Comparison of ENCODE assay signal across 11 cellular contexts in the genomic region with DNA sequence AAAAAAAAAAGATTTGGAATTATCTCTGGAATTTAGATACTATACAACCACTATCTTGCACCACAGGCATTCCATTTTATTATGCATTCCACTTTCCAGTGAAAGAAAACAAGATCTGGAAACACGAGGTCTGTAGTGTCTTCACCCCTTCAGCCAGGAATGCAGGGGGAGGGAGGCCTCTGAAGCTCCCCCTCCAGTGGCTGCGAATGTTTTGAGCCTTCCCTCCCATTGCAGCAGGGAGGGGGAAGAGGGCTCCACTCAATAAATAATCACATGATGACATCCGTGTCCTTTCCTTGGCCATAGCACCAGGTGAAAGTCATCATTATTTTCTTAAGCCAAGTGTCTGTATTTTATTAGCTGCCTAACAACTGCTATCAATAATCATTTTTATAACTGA. TPM values are rescaled to one million over a fixed set of nuclear protein-coding genes. Genes with fewer than 3 reads are reported as not detected.
DNase-seq lines count a peak whose midpoint lies in the region; ATAC-seq and TF ChIP-seq lines count a peak whose summit lies in the region.
"Had no signal": no experiment of that assay in that cellular context is flagged by ENCODE, and none has a peak within 500 bp of the region (broad histone marks: within the 10 kb centered on the region; RNA-seq: fewer than 3 reads in every experiment).

No MANE protein-coding gene starts in this region.

- H3K4me2 ChIP-seq in HCT116 (ENCODE audit: low read length) = no peak overlapping the region

- H3K9me2 ChIP-seq in HCT116 (ENCODE audit: insufficient read depth) = no peaks in the 10 kb centered on the region

- no peaks in the 10 kb centered on the region for H3K27me3 Mint-ChIP-seq in chondrocyte (ENCODE audit: low read depth)
- H3K27me3 Mint-ChIP-seq in stimulated activated naive CD8-positive, alpha-beta T cell treated with anti-CD3 and anti-CD28 coated beads, Interleukin-15, amount 100 ng/mL, for 72 hours = no peaks in the 10 kb centered on the region
- H3K27me3 Mint-ChIP-seq: activated naive CD8-positive, alpha-beta T cell treated with anti-CD3 and anti-CD28 coated beads, Interleukin-2, amount 50 U/mL, for 24 hours had no signal

- H3K4me3 ChIP-seq in HCT116 (replicated peaks in 1 of 2; ENCODE audit: low read depth in 1 of 2, low read length in 2 of 2) = no peak overlapping the region
- no peak overlapping the region for H3K4me3 ChIP-seq in subcutaneous abdominal adipose tissue (ENCODE audit: low read depth in 1 of 5, low read length in 5 of 5)

- H3K4me1 Mint-ChIP-seq in chondrocyte (ENCODE audit: low read depth) = peaks cover 40% of the 10 kb centered on the region
- H3K4me1 Mint-ChIP-seq in stimulated activated naive CD8-positive, alpha-beta T cell treated with anti-CD3 and anti-CD28 coated beads, Interleukin-15, amount 100 ng/mL, for 72 hours = no peaks in the 10 kb centered on the region
- H3K4me1 Mint-ChIP-seq: activated naive CD8-positive, alpha-beta T cell treated with anti-CD3 and anti-CD28 coated beads, Interleukin-2, amount 50 U/mL, for 24 hours had no signal

- TF ChIP-seq POLR2A in HCT116 (IDR thresholded peaks at IDR 0.05; ENCODE audit: borderline replicate concordance, extremely low read depth, insufficient read depth, insufficient read length) = no peak

- no peak for TF ChIP-seq RAD21 in HCT116 (IDR thresholded peaks at IDR 0.05; ENCODE audit: low read depth)

- H3K79me2 ChIP-seq in HCT116 (ENCODE audit: insufficient read depth, low read length) = no peaks in the 10 kb centered on the region

- H3K27ac Mint-ChIP-seq in chondrocyte (ENCODE audit: unreplicated experiment) = peak overlapping the region; percentile 67
- H3K27ac Mint-ChIP-seq in stimulated activated naive CD8-positive, alpha-beta T cell treated with anti-CD3 and anti-CD28 coated beads, Interleukin-15, amount 100 ng/mL, for 72 hours = no peak overlapping the region
- H3K27ac Mint-ChIP-seq: activated naive CD8-positive, alpha-beta T cell treated with anti-CD3 and anti-CD28 coated beads, Interleukin-2, amount 50 U/mL, for 24 hours had no signal

- H3K4me1 ChIP-seq in HCT116 (ENCODE audit: control insufficient read depth in 1 of 2, insufficient read depth in 2 of 2, low read length in 2 of 2) (peaks cover 6 to 14% of the 10 kb centered on the region in 2 experiments), subcutaneous abdominal adipose tissue (ENCODE audit: control insufficient read depth in 5 of 5, insufficient read depth in 5 of 5, low read length in 5 of 5) (peaks cover 7 to 39% (median 35%) of the 10 kb centered on the region in 5 donors)

- H2AFZ ChIP-seq in HCT116 (ENCODE audit: low read depth, low read length, poor library complexity, severe bottlenecking) = no peak overlapping the region

- RAD21 ChIA-PET in HCT116 (lab: Charles Lee; ENCODE audit: low non-redundant PET in 1 of 2, low total read pairs in 2 of 2, uncharacterized antibody in 2 of 2, unreplicated experiment in 2 of 2) = no interaction called here

- POLR2A ChIA-PET in HCT116 (lab: Charles Lee) = no interaction called here

- no TSS peak for BruUV-seq in HCT116 (replicated peaks; lab: Mats Ljungman, UMichigan)

- no peak overlapping the region for H3K9ac ChIP-seq in HCT116 (ENCODE audit: low read length)
- H3K9ac ChIP-seq in subcutaneous abdominal adipose tissue (ENCODE audit: low read length in 5 of 5) = no peak overlapping the region

- H3K36me3 ChIP-seq in HCT116 (ENCODE audit: control insufficient read depth in 1 of 2, insufficient read depth in 2 of 2, low read length in 2 of 2) = no peaks in the 10 kb centered on the region
- no peaks in the 10 kb centered on the region for H3K36me3 ChIP-seq in subcutaneous abdominal adipose tissue (ENCODE audit: control insufficient read depth in 5 of 5, insufficient read depth in 5 of 5, low read length in 5 of 5)

- ATAC-seq in HCT116 = peak; percentile 34; the same call in 1 of the 2 replicates
- no peak for ATAC-seq in HG03139 (IDR thresholded peaks at IDR 0.05; ENCODE audit: unreplicated experiment)
- no peak for ATAC-seq in stimulated activated naive CD8-positive, alpha-beta T cell treated with anti-CD3 and anti-CD28 coated beads, Interleukin-15, amount 100 ng/mL, for 72 hours
- ATAC-seq: activated naive CD8-positive, alpha-beta T cell treated with anti-CD3 and anti-CD28 coated beads, Interleukin-2, amount 50 U/mL, for 24 hours had no signal

- H3K27ac ChIP-seq in HCT116 (ENCODE audit: low read depth, low read length) (no peak overlapping the region), subcutaneous abdominal adipose tissue (ENCODE audit: low read depth, low read length) (peak overlapping the region; percentile 54)
- H3K27ac ChIP-seq: epithelial cell of prostate had no signal

- H3K4me3 Mint-ChIP-seq in chondrocyte (ENCODE audit: unreplicated experiment) = no peak overlapping the region
- no peak overlapping the region for H3K4me3 Mint-ChIP-seq in stimulated activated naive CD8-positive, alpha-beta T cell treated with anti-CD3 and anti-CD28 coated beads, Interleukin-15, amount 100 ng/mL, for 72 hours
- H3K4me3 Mint-ChIP-seq: activated naive CD8-positive, alpha-beta T cell treated with anti-CD3 and anti-CD28 coated beads, Interleukin-2, amount 50 U/mL, for 24 hours had no signal

- H4K20me1 ChIP-seq in HCT116 (ENCODE audit: insufficient read depth) = no peaks in the 10 kb centered on the region

- H3K9me3 Mint-ChIP-seq in chondrocyte (ENCODE audit: low read depth) = peaks cover 16% of the 10 kb centered on the region
- H3K9me3 Mint-ChIP-seq in stimulated activated naive CD8-positive, alpha-beta T cell treated with anti-CD3 and anti-CD28 coated beads, Interleukin-15, amount 100 ng/mL, for 72 hours = peaks cover 0 to 9% of the 10 kb centered on the region in 2 donors

- TF ChIP-seq CTCF in HCT116 (IDR thresholded peaks at IDR 0.05 in 2 of 3, conservative IDR thresholded peaks at IDR 0.05 in 1 of 3; ENCODE audit: borderline replicate concordance in 1 of 3, insufficient read depth in 1 of 3, low read depth in 2 of 3, low read length in 2 of 3) (no peak), chondrocyte (IDR thresholded peaks at IDR 0.05) (peak; percentile 21)

- DNase-seq in HCT116 (ENCODE audit: low read depth, low spot score) (no peak), chondrocyte (ENCODE audit: low spot score) (no peak), islet precursor cell (peak; percentile 77), mucosa of gallbladder (ENCODE audit: low spot score) (no peak), HuH-7.5 (ENCODE audit: low spot score) (no peak)
- DNase-seq in stimulated activated naive CD8-positive, alpha-beta T cell treated with anti-CD3 and anti-CD28 coated beads, Interleukin-15, amount 100 ng/mL, for 72 hours = no peak
- DNase-seq: activated CD8-positive, alpha-beta memory T cell treated with anti-CD3 and anti-CD28 coated beads for 24 hours; activated naive CD8-positive, alpha-beta T cell treated with anti-CD3 and anti-CD28 coated beads, Interleukin-2, amount 50 U/mL, for 24 hours had no signal

- H3K27me3 ChIP-seq in HCT116 (ENCODE audit: insufficient read depth, low read length) (no peaks in the 10 kb centered on the region), subcutaneous abdominal adipose tissue (ENCODE audit: control insufficient read depth in 5 of 5, insufficient read depth in 4 of 5, low read length in 5 of 5) (no peaks in the 10 kb centered on the region)

- no peaks in the 10 kb centered on the region for H3K9me3 ChIP-seq in HCT116 (ENCODE audit: control insufficient read depth in 1 of 2, insufficient read depth in 1 of 2, low read depth in 1 of 2, low read length in 2 of 2)
- peaks cover 0 to 10% (median 7%) of the 10 kb centered on the region in 5 donors for H3K9me3 ChIP-seq in subcutaneous abdominal adipose tissue (ENCODE audit: control insufficient read depth in 5 of 5, low read length in 5 of 5)

- CTCF ChIA-PET in HCT116 (lab: Charles Lee) = no interaction called here

- intact Hi-C loops in HCT116 (cut with micrococcal nuclease) = no loop called here

- peaks cover 6% of the 10 kb centered on the region for H3K36me3 Mint-ChIP-seq in chondrocyte (ENCODE audit: low read depth)

TF ChIP-seq in HCT116, 20 proteins besides CTCF, POLR2A, EP300 and RAD21:
- TF ChIP-seq SIN3A (IDR thresholded peaks at IDR 0.05; ENCODE audit: low read depth) (no peak), SP1 (IDR thresholded peaks at IDR 0.05; ENCODE audit: low read depth) (no peak), ELF1 (IDR thresholded peaks at IDR 0.05; ENCODE audit: borderline replicate concordance, low read depth) (no peak)
- TF ChIP-seq, protein P1, sequence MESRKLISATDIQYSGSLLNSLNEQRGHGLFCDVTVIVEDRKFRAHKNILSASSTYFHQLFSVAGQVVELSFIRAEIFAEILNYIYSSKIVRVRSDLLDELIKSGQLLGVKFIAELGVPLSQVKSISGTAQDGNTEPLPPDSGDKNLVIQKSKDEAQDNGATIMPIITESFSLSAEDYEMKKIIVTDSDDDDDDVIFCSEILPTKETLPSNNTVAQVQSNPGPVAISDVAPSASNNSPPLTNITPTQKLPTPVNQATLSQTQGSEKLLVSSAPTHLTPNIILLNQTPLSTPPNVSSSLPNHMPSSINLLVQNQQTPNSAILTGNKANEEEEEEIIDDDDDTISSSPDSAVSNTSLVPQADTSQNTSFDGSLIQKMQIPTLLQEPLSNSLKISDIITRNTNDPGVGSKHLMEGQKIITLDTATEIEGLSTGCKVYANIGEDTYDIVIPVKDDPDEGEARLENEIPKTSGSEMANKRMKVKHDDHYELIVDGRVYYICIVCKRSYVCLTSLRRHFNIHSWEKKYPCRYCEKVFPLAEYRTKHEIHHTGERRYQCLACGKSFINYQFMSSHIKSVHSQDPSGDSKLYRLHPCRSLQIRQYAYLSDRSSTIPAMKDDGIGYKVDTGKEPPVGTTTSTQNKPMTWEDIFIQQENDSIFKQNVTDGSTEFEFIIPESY (IDR thresholded peaks at IDR 0.05; ENCODE audit: extremely low read depth, insufficient replicate concordance, low read length) = no peak

RNA-seq across cellular contexts. Expression of a gene that starts 38.7 kb away (rescaled TPM):
- 0.22 TPM for total RNA-seq in HCT116 (2021; ENCODE audit: unreplicated experiment)
- 0.10 and 0.16 TPM in 2 replicates for polyA plus RNA-seq in HCT116 (2012)
- 26.4 to 50.1 TPM (median 46.4 TPM) in 3 replicates for total RNA-seq in chondrocyte
- 0.20 TPM for total RNA-seq in mucosa of gallbladder

Comparison
In these comparisons a context has a peak if more than half of its experiments do, and no peak if none do; other contexts are left out.
1. RNA of a gene that starts 38.7 kb away (total RNA-seq): 26.4 to 50.1 TPM in chondrocyte; 0.22 TPM in HCT116 (single experiment) and 0.20 TPM in mucosa of gallbladder (single experiment); every median in the first group is over 10 times any median in the second.